ENCODE assay signal across 15 cellular contexts in genomic region chr15:36808401-36809160, GRCh38.
A peak's percentile ranks its signal among the peaks of the same experiment; 100 is the strongest.
DNase-seq lines count a peak whose midpoint lies in the region; ATAC-seq and TF ChIP-seq lines count a peak whose summit lies in the region.
"Had no signal": no experiment of that assay in that cellular context is flagged by ENCODE, and none has a peak within 500 bp of the region (broad histone marks: within the 10 kb centered on the region; RNA-seq: fewer than 3 reads in every experiment).

No MANE protein-coding gene starts in this region.

- TF ChIP-seq CTCF in right atrium auricular region (IDR thresholded peaks at IDR 0.05): no peak
- TF ChIP-seq CTCF in heart right ventricle (IDR thresholded peaks at IDR 0.05): no peak

- intact Hi-C loops in Right ventricle myocardium superior (cut with DNase I): no loop called here
- intact Hi-C loops in heart right ventricle (cut with DNase I): no loop called here
- intact Hi-C loops in aorta (cut with DNase I): no loop called here

- H3K27ac ChIP-seq in right atrium auricular region (no peak overlapping the region), heart right ventricle (peak overlapping the region in 6 of 10 donors; percentile 6 to 56 (median 38)), muscle layer of colon (ENCODE audit: low read depth, low read length) (peak overlapping the region; percentile 60), aorta (ENCODE audit: low read depth in 1 of 2, low read length in 2 of 2) (no peak overlapping the region)
- H3K27ac ChIP-seq: parathyroid adenoma had no signal

- peak; percentile 38 for ATAC-seq in Right ventricle myocardium superior (ENCODE audit: poor library complexity)
- peak in 6 of 8 donors; percentile 19 to 58 (median 44) for ATAC-seq in heart right ventricle
- ATAC-seq in aorta (ENCODE audit: low FRiP score): peak; percentile 45
- ATAC-seq: activated naive CD4-positive, alpha-beta T cell treated with anti-CD3 and anti-CD28 coated beads, Interleukin-2, amount 50 U/mL, for 72 hours; Panc1 had no signal

- H3K27me3 ChIP-seq in right atrium auricular region: no peaks in the 10 kb centered on the region
- no peaks in the 10 kb centered on the region for H3K27me3 ChIP-seq in heart right ventricle
- no peaks in the 10 kb centered on the region for H3K27me3 ChIP-seq in muscle layer of colon (ENCODE audit: control insufficient read depth in 1 of 2, insufficient read depth in 2 of 2, low read length in 2 of 2)
- H3K27me3 ChIP-seq in aorta (ENCODE audit: control insufficient read depth in 1 of 2, insufficient read depth in 2 of 2, low read length in 1 of 2): no peaks in the 10 kb centered on the region

- WGBS in heart right ventricle, 2 donors: 30 to 47% methylated on average over 9 of the region's 9 CpGs
- 49 to 55% methylated on average over 9 of the region's 9 CpGs for WGBS in aorta, 2 donors

- no peak for DNase-seq in Right ventricle myocardium superior
- DNase-seq in right atrium auricular region (ENCODE audit: low spot score): no peak
- no peak for DNase-seq in heart right ventricle
- no peak for DNase-seq in aorta
- no peak for DNase-seq in epidermal melanocyte (ENCODE audit: insufficient read length, low spot score)
- DNase-seq in SKM-1 treated with dmso at 0.1 percent for 144 hours (lab: John Stamatoyannopoulos, UW; ENCODE audit: unreplicated experiment): no peak
- DNase-seq in globus pallidus (ENCODE audit: low spot score): no peak
- DNase-seq: activated CD4-positive, alpha-beta T cell treated with anti-CD3 and anti-CD28 coated beads, Interleukin-2, amount 50 U/mL, for 4 hours; activated T-cell treated with anti-CD3 and anti-CD28 coated beads, Interleukin-2, amount 50 U/mL, for 1 hour; islet precursor cell; stimulated activated naive CD4-positive, alpha-beta T cell had no signal

- H3K9me3 ChIP-seq in right atrium auricular region: no peaks in the 10 kb centered on the region
- H3K9me3 ChIP-seq in heart right ventricle: no peaks in the 10 kb centered on the region
- H3K9me3 ChIP-seq in muscle layer of colon (ENCODE audit: low read length): no peaks in the 10 kb centered on the region
- H3K9me3 ChIP-seq in aorta (ENCODE audit: control insufficient read depth, low read length): no peaks in the 10 kb centered on the region

- no peak overlapping the region for H3K9ac ChIP-seq in muscle layer of colon (ENCODE audit: low read length)
- H3K9ac ChIP-seq: parathyroid adenoma had no signal

- H3K4me3 ChIP-seq in right atrium auricular region: no peak overlapping the region
- H3K4me3 ChIP-seq in heart right ventricle: no peak overlapping the region
- H3K4me3 ChIP-seq in muscle layer of colon (ENCODE audit: low read depth in 1 of 2, low read length in 2 of 2): no peak overlapping the region
- H3K4me3 ChIP-seq in aorta (ENCODE audit: low read length in 2 of 2): no peak overlapping the region

- H3K36me3 ChIP-seq in right atrium auricular region (no peaks in the 10 kb centered on the region), heart right ventricle (peaks cover 0 to 16% (median 0%) of the 10 kb centered on the region in 9 donors), muscle layer of colon (ENCODE audit: insufficient read depth, low read length) (no peaks in the 10 kb centered on the region), aorta (ENCODE audit: control insufficient read depth in 1 of 2, insufficient read depth in 2 of 2, low read length in 1 of 2) (no peaks in the 10 kb centered on the region)

- no peaks in the 10 kb centered on the region for H3K4me1 ChIP-seq in right atrium auricular region
- H3K4me1 ChIP-seq in heart right ventricle: peaks cover 0 to 42% (median 13%) of the 10 kb centered on the region in 9 donors
- peaks cover 70% of the 10 kb centered on the region for H3K4me1 ChIP-seq in muscle layer of colon (ENCODE audit: insufficient read depth, low read length)
- peaks cover 3 to 8% of the 10 kb centered on the region in 2 donors for H3K4me1 ChIP-seq in aorta (ENCODE audit: control insufficient read depth in 1 of 2, insufficient read depth in 2 of 2, low read length in 2 of 2)
- H3K4me1 ChIP-seq: parathyroid adenoma had no signal

Comparison
In these comparisons a context has a peak if more than half of its experiments do, and no peak if none do; other contexts are left out.
1. H3K27ac ChIP-seq: peak in heart right ventricle (6 of 10) and muscle layer of colon (single experiment); none in right atrium auricular region (0 of 2) and aorta (0 of 2).
2. Peak in every context shown above with its lines, with median percentiles within 50 percentile points of each other: ATAC-seq.